1 cellular context compared by ENCODE assay signal in the genomic region with DNA sequence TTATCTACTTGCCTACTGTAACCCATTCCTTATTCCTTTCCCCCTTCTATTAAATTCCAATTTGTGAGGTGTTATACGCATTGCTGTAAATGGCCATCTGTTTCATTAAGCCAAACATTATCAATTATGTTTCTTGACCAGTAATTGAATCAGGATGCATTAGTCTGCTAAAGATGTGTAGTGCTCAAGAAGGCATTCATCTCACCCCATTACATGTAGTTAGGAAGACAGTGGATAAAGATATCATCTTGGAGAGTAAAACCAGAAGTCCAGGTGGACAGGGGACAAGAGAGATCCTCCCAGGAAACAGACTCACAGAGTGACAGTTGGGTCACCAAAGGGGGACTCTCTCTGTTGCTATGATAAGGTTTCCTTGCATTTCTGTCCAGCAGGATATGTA.
TF ChIP-seq lines count a peak whose summit lies in the region.

No MANE protein-coding gene starts in this region.

TF ChIP-seq in SK-N-SH treated with all-trans-retinoic acid at 6 μM for 48 hours, 23 proteins besides CTCF, POLR2A, EP300 and RAD21 (continued from another document):
- peak; percentile 75; the same call in 1 of the 2 replicates for TF ChIP-seq SNAI2 (CRISPR knock-in tag; IDR thresholded peaks at IDR 0.05)
- TF ChIP-seq ZNF565 (CRISPR knock-in tag; conservative IDR thresholded peaks at IDR 0.05; ENCODE audit: low read depth) = peak; percentile 74
- TF ChIP-seq, protein P1, sequence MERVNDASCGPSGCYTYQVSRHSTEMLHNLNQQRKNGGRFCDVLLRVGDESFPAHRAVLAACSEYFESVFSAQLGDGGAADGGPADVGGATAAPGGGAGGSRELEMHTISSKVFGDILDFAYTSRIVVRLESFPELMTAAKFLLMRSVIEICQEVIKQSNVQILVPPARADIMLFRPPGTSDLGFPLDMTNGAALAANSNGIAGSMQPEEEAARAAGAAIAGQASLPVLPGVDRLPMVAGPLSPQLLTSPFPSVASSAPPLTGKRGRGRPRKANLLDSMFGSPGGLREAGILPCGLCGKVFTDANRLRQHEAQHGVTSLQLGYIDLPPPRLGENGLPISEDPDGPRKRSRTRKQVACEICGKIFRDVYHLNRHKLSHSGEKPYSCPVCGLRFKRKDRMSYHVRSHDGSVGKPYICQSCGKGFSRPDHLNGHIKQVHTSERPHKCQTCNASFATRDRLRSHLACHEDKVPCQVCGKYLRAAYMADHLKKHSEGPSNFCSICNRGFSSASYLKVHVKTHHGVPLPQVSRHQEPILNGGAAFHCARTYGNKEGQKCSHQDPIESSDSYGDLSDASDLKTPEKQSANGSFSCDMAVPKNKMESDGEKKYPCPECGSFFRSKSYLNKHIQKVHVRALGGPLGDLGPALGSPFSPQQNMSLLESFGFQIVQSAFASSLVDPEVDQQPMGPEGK (CRISPR knock-in tag; IDR thresholded peaks at IDR 0.05; ENCODE audit: borderline replicate concordance) = no peak
- TF ChIP-seq ISL1 (CRISPR knock-in tag; IDR thresholded peaks at IDR 0.05) = peak; percentile 50
- peak; percentile 96 for TF ChIP-seq TCF4 (CRISPR knock-in tag; IDR thresholded peaks at IDR 0.05; ENCODE audit: borderline replicate concordance)
- 0 out of 2 replicates have a peak, but pooled peaks have one; percentile 21 for TF ChIP-seq GLIS3 (CRISPR knock-in tag; IDR thresholded peaks at IDR 0.05)
- no peak for TF ChIP-seq ZFP30 (CRISPR knock-in tag; IDR thresholded peaks at IDR 0.05)
- no peak for TF ChIP-seq OSR1 (CRISPR knock-in tag; IDR thresholded peaks at IDR 0.05)
